ENCODE assay signal across 22 cellular contexts in the genomic region with DNA sequence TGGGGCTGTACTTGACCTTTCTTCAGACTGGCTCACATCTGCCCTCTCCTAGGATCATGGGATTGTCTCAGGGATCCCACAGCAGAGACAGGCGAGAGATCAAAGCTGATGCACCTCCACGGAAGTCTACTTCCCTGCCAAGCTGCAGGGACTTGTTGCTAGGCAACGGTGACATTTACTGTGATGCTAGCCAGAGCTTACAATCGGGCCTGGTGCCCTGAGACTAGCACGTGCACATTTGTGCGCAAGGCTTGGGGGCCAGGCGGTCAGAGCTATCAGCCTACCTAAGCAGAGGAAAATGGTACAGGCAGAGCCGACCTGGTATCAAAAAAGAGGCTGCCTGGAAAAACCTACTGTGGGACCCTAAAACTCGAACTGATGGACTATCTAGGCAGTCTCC.
"Had no signal": no experiment of that assay in that cellular context is flagged by ENCODE, and none has a peak within 500 bp of the region (broad histone marks: within the 10 kb centered on the region; RNA-seq: fewer than 3 reads in every experiment).

No MANE protein-coding gene starts in this region.

- H3K4me1 Mint-ChIP-seq: IgD-negative memory B cell had no signal

- H3K36me3 ChIP-seq: SJSA1 had no signal

- H3K9me3 ChIP-seq: SJSA1 had no signal

- H3K27me3 Mint-ChIP-seq: IgD-negative memory B cell had no signal

- H3K27me3 ChIP-seq: SJSA1 had no signal

- H3K4me3 Mint-ChIP-seq: IgD-negative memory B cell had no signal

- H3K27ac ChIP-seq: HL-60, KMS-11, RWPE1, SJSA1, SK-N-MC had no signal

- H3K36me3 Mint-ChIP-seq: IgD-negative memory B cell had no signal

- DNase-seq: Kasumi-1, MM.1S, NCI-H1092 treated with DMSO at 0.1 percent for 48 hours, NCI-H1436, NCI-H187, NCI-H2029, NCI-H2081 treated with DMSO at 0.1 percent for 48 hours, NCI-H2171, NCI-H226, NCI-H446, NCI-H510A, NCI-H524 treated with DMSO at 0.1 percent for 48 hours, NCI-H69, NCI-H774, SIG-M5 had no signal

- ATAC-seq: K562 had no signal

- H3K27ac Mint-ChIP-seq: IgD-negative memory B cell had no signal

- H3K9me3 Mint-ChIP-seq: IgD-negative memory B cell had no signal

- H3K4me3 ChIP-seq: K562, SJSA1, SK-N-MC had no signal
